ENCODE assay signal across 1 cellular context in genomic region chr2:61135510-61135909, GRCh38.
TF ChIP-seq lines count a peak whose summit lies in the region.

No MANE protein-coding gene starts in this region.

TF ChIP-seq in SK-N-SH, 30 proteins besides CTCF, POLR2A, EP300 and RAD21 (continued from another document):
- TF ChIP-seq GATA2 (CRISPR knock-in tag; IDR thresholded peaks at IDR 0.05), result no peak
- TF ChIP-seq NRF1 (IDR thresholded peaks at IDR 0.05; ENCODE audit: low read depth, low read length), result no peak
TF ChIP-seq in SK-N-SH: peak in this region for 3.
